24 cellular contexts compared by ENCODE assay signal in the genomic region with DNA sequence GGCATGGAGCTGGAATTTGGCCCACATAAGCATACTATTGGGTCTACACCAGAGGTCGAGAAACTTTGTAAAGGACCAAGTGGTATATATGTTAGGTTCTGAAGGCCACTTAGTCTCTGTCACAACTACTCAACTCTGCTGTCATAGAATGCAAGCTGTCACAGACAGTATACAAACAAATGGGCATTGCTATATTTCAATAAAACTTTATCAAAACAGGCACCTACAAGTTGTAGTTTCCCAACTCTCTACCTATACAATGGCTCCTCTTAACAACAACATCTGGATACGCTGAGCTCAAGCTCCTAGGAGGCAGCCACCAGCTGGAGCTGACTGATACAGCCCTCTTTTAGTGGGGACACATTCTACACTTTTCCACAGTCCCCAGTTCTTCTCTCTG. TPM values are rescaled to one million over a fixed set of nuclear protein-coding genes. Genes with fewer than 3 reads are reported as not detected.
"Had no signal": no experiment of that assay in that cellular context is flagged by ENCODE, and none has a peak within 500 bp of the region (broad histone marks: within the 10 kb centered on the region; RNA-seq: fewer than 3 reads in every experiment).

No MANE protein-coding gene starts in this region.

- H3K36me3 Mint-ChIP-seq: immature natural killer cell; stimulated activated naive B cell treated with anti-CD40 and anti-IgM and Interleukin-4, amounts not matched to agents 10 μg/mL and 1 μg/mL and 100 μg/mL, for 72 hours had no signal

- H3K4me1 Mint-ChIP-seq: activated B cell treated with CpG ODN at 0.5 μM for 24 hours; activated CD4-positive, alpha-beta T cell treated with anti-CD3 and anti-CD28 coated beads for 36 hours; activated naive CD8-positive, alpha-beta T cell treated with anti-CD3 and anti-CD28 coated beads for 36 hours; immature natural killer cell; stimulated activated naive B cell treated with anti-CD40 and anti-IgM and Interleukin-4, amounts not matched to agents 10 μg/mL and 1 μg/mL and 100 μg/mL, for 72 hours; T-helper 17 cell had no signal

- H3K27ac ChIP-seq: thoracic aorta, upper lobe of right lung had no signal

- ATAC-seq: activated CD4-positive, alpha-beta T cell treated with anti-CD3 and anti-CD28 coated beads for 36 hours; activated T-cell treated with anti-CD3 and anti-CD28 coated beads, Interleukin-2, amount 50 U/mL, for 4 hours; left lobe of liver; sciatic nerve; stimulated activated naive B cell treated with anti-CD40 and anti-IgM and Interleukin-4, amounts not matched to agents 10 μg/mL and 1 μg/mL and 100 μg/mL, for 72 hours; T-helper 17 cell; upper lobe of right lung had no signal

- H3K27me3 ChIP-seq: upper lobe of right lung had no signal

- FAIRE-seq: endometrium had no signal

- H3K9me3 Mint-ChIP-seq: activated T-cell treated with anti-CD3 and anti-CD28 coated beads, Interleukin-2, amount 50 U/mL, for 4 hours; activated T-helper 2 cell treated with anti-CD3 and anti-CD28 coated beads, Interferon-gamma antibody, Interleukin-2, Interleukin-4, amounts not matched to agents 10 μg/mL and 5 μg/mL and 100 μg/mL, durations not matched to agents 14 hours and 24 hours and 36 hours had no signal

- DNase-seq: activated B cell treated with CpG ODN at 0.5 μM for 24 hours; activated CD4-positive, alpha-beta T cell treated with anti-CD3 and anti-CD28 coated beads for 36 hours; activated CD4-positive, alpha-beta T cell treated with anti-CD3 and anti-CD28 coated beads, Interleukin-2, amount 50 U/mL, for 48 hours; activated CD8-positive, alpha-beta memory T cell treated with anti-CD3 and anti-CD28 coated beads, Interleukin-2, amount 50 U/mL, for 48 hours; activated naive CD4-positive, alpha-beta T cell; activated naive CD8-positive, alpha-beta T cell treated with anti-CD3 and anti-CD28 coated beads for 36 hours; activated T-cell treated with anti-CD3 and anti-CD28 coated beads, Interleukin-2, amount 50 U/mL, for 4 hours; cerebellar nuclear complex; effector CD4-positive, alpha-beta T cell; foreskin fibroblast; immature natural killer cell; nucleus accumbens; stimulated activated CD4-positive, alpha-beta T cell treated with anti-CD3 and anti-CD28 coated beads, Interleukin-2, amount 100 ng/mL, for 48 hours; stimulated activated CD8-positive, alpha-beta memory T cell treated with anti-CD3 and anti-CD28 coated beads, Interleukin-4, amount 100 ng/mL, for 48 hours; stimulated activated naive B cell treated with anti-CD40 and anti-IgM and Interleukin-4, amounts not matched to agents 10 μg/mL and 1 μg/mL and 100 μg/mL, for 72 hours; T-helper 17 cell; upper lobe of right lung had no signal

- H3K27ac Mint-ChIP-seq: activated B cell treated with CpG ODN at 0.5 μM for 24 hours; activated CD4-positive, alpha-beta T cell treated with anti-CD3 and anti-CD28 coated beads for 36 hours; activated naive CD8-positive, alpha-beta T cell treated with anti-CD3 and anti-CD28 coated beads for 36 hours; activated T-helper 2 cell treated with anti-CD3 and anti-CD28 coated beads, Interferon-gamma antibody, Interleukin-2, Interleukin-4, amounts not matched to agents 10 μg/mL and 5 μg/mL and 100 μg/mL, durations not matched to agents 14 hours and 24 hours and 36 hours; immature natural killer cell; stimulated activated naive B cell treated with anti-CD40 and anti-IgM and Interleukin-4, amounts not matched to agents 10 μg/mL and 1 μg/mL and 100 μg/mL, for 72 hours; T-helper 17 cell had no signal

- H3K9me3 ChIP-seq: thoracic aorta, upper lobe of right lung had no signal

- H3K36me3 ChIP-seq: thoracic aorta, upper lobe of right lung had no signal

- H3K27me3 Mint-ChIP-seq: activated B cell treated with CpG ODN at 0.5 μM for 24 hours; stimulated activated naive B cell treated with anti-CD40 and anti-IgM and Interleukin-4, amounts not matched to agents 10 μg/mL and 1 μg/mL and 100 μg/mL, for 72 hours had no signal

- H3K4me3 Mint-ChIP-seq: activated B cell treated with CpG ODN at 0.5 μM for 24 hours; activated CD4-positive, alpha-beta T cell treated with anti-CD3 and anti-CD28 coated beads for 36 hours; activated naive CD8-positive, alpha-beta T cell treated with anti-CD3 and anti-CD28 coated beads for 36 hours; activated T-cell treated with anti-CD3 and anti-CD28 coated beads, Interleukin-2, amount 50 U/mL, for 4 hours; immature natural killer cell; nephron progenitor cell; stimulated activated naive B cell treated with anti-CD40 and anti-IgM and Interleukin-4, amounts not matched to agents 10 μg/mL and 1 μg/mL and 100 μg/mL, for 72 hours; T-helper 17 cell had no signal

- H3K4me3 ChIP-seq: thoracic aorta, upper lobe of right lung had no signal

RNA-seq across cellular contexts. Expression of gene PRICKLE2, which starts 15.7 kb away (rescaled TPM):
- total RNA-seq: activated CD4-positive, alpha-beta T cell treated with anti-CD3 and anti-CD28 coated beads for 36 hours; activated CD8-positive, alpha-beta memory T cell treated with anti-CD3 and anti-CD28 coated beads for 36 hours; activated naive CD8-positive, alpha-beta T cell treated with anti-CD3 and anti-CD28 coated beads for 36 hours; activated T-cell treated with anti-CD3 and anti-CD28 coated beads, Interleukin-2, amount 50 U/mL, for 4 hours; activated T-helper 2 cell treated with anti-CD3 and anti-CD28 coated beads, Interferon-gamma antibody, Interleukin-2, Interleukin-4, amounts not matched to agents 10 μg/mL and 5 μg/mL and 100 μg/mL, durations not matched to agents 14 hours and 24 hours and 36 hours had no signal
